In the genomic region with DNA sequence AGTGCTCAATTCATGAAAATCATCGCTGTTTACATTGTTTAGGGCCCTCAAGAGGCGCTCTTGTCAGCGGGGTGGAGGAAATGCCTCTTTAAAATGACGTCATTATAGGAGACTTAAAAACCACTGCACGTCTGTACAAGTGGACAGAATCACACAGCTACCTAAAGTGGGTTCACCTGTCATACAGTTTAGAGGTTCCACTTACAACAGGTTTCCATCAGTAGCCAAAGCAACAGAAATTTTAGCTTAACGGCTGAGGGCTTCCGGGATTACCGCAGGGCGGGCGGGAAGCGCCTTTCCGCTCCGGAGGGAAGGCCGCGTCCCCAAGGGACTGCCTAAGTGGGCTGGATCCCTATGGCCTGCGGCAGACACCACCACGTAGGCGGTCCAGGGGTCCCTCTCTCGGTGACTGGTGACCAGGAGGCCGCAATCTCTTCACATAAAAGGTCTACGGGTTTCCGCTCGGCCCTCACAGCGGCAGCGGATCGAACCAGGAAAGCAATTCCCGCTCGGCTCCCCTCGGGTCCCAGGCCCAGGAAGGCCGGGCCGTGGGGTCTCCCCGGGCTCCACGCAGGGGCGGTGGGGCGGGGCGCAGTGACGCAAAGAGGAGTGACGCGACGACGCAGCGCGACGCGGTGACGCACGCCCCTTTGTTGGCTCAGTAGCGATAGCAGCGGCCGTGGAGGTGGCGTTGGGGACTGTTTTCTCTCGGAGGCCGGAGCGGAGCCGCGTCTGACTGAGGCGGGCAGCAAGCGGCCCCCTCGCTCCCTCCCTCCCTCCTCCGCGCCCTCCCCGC, we compare ENCODE assay signal across 8 cellular contexts. TPM values are rescaled to one million over a fixed set of nuclear protein-coding genes. Genes with fewer than 3 reads are reported as not detected.
DNase-seq lines count a peak whose midpoint lies in the region; ATAC-seq and TF ChIP-seq lines count a peak whose summit lies in the region.

A gene with protein sequence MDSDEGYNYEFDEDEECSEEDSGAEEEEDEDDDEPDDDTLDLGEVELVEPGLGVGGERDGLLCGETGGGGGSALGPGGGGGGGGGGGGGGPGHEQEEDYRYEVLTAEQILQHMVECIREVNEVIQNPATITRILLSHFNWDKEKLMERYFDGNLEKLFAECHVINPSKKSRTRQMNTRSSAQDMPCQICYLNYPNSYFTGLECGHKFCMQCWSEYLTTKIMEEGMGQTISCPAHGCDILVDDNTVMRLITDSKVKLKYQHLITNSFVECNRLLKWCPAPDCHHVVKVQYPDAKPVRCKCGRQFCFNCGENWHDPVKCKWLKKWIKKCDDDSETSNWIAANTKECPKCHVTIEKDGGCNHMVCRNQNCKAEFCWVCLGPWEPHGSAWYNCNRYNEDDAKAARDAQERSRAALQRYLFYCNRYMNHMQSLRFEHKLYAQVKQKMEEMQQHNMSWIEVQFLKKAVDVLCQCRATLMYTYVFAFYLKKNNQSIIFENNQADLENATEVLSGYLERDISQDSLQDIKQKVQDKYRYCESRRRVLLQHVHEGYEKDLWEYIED (plus strand): TSS at position 661 of the 796 bp plus-strand sequence. CDS start 310 bp downstream, outside the sequence.

- peak within 1 kb of the TSS; percentile 99 for H3K27ac Mint-ChIP-seq in chondrocyte (ENCODE audit: unreplicated experiment)

- peaks cover 39% of the 10 kb centered on the region for H3K4me1 Mint-ChIP-seq in chondrocyte (ENCODE audit: low read depth)

- peaks cover 2% of the 10 kb centered on the region for H3K36me3 Mint-ChIP-seq in chondrocyte (ENCODE audit: low read depth)

- DNase-seq in Ammon's horn (ENCODE audit: low spot score) (peak; percentile 99), NCI-H446 treated with DMSO at 0.1 percent for 48 hours (lab: John Stamatoyannopoulos, UW) (peak; percentile 82), chondrocyte (ENCODE audit: low spot score) (peak; percentile 98), kidney glomerular epithelial cell (lab: John Stamatoyannopoulos, UW) (peak; percentile 77)
- peak; percentile 90 to 93 for DNase-seq in activated CD4-positive, alpha-beta T cell treated with anti-CD3 and anti-CD28 coated beads for 24 hours (ENCODE audit: low read depth in 2 of 2)
- DNase-seq in stimulated activated CD4-positive, alpha-beta T cell treated with anti-CD3 and anti-CD28 coated beads, Interleukin-1b, Interleukin-23, amount 100 ng/mL, for 1 hour (ENCODE audit: low read depth in 2 of 2) = peak; percentile 91 to 95

- peak within 1 kb of the TSS; percentile 96 for H3K4me3 Mint-ChIP-seq in chondrocyte (ENCODE audit: unreplicated experiment)

- no peaks in the 10 kb centered on the region for H3K27me3 Mint-ChIP-seq in chondrocyte (ENCODE audit: low read depth)

- peak; percentile 83 for ATAC-seq in GM19035 (IDR thresholded peaks at IDR 0.05; ENCODE audit: unreplicated experiment)
- ATAC-seq in HG03354 (IDR thresholded peaks at IDR 0.05; ENCODE audit: poor library complexity, severe bottlenecking, unreplicated experiment) = peak; percentile 80

- TF ChIP-seq CTCF in chondrocyte (IDR thresholded peaks at IDR 0.05) = peak; percentile 63

- no peaks in the 10 kb centered on the region for H3K9me3 Mint-ChIP-seq in chondrocyte (ENCODE audit: low read depth)

RNA-seq across cellular contexts. Expression of the gene that starts here (rescaled TPM):
- 150 to 169 TPM (median 164 TPM) in 3 replicates for total RNA-seq in chondrocyte

Comparison
In these comparisons a context has a peak if more than half of its experiments do, and no peak if none do; other contexts are left out.
1. Peak in every context shown above with its lines: DNase-seq and ATAC-seq.